Comparison of ENCODE assay signal across 14 cellular contexts in the genomic region with DNA sequence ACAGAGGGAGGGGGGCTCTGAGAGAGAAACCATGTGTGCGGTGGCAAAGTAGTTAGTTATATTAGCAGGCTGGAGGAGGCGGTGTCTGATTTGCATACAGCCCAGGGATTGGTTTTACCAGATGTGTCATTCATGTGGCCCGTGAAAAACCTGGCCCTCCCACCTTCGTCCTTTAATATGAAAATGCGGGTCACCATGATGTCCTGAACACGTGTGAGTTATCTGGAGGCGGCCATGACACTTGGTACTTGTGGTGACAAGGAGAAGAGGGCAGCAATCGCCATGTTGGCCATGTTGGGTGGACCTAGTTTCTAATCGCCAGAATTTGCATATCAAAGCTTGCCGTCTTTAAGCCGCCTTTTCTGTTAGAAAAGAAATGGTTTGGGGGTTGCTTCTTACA.
DNase-seq lines count a peak whose midpoint lies in the region; ATAC-seq and TF ChIP-seq lines count a peak whose summit lies in the region.
"Had no signal": no experiment of that assay in that cellular context is flagged by ENCODE, and none has a peak within 500 bp of the region (broad histone marks: within the 10 kb centered on the region; RNA-seq: fewer than 3 reads in every experiment).

No MANE protein-coding gene starts in this region.

- intact Hi-C loops in left colon (cut with DNase I, micrococcal nuclease) = no loop called here

- TF ChIP-seq CTCF in WTC11 (IDR thresholded peaks at IDR 0.05) (no peak), GM20000 (IDR thresholded peaks at IDR 0.05; ENCODE audit: extremely low read depth, missing control alignments) (no peak)

- 0 out of 2 replicates have a peak overlapping the region, but pooled peaks have one; percentile 58 for H3K27ac Mint-ChIP-seq in WTC11
- H3K27ac Mint-ChIP-seq in T-helper 2 cell treated with Interferon-gamma antibody and Interleukin-4, amounts not matched to agents 5 μg/mL and 100 μg/mL, for 36 hours = no peak overlapping the region
- H3K27ac Mint-ChIP-seq: CD4-positive, CD25-positive, alpha-beta regulatory T cell had no signal

- H3K4me1 Mint-ChIP-seq in WTC11 = peaks cover 36% of the 10 kb centered on the region
- no peaks in the 10 kb centered on the region for H3K4me1 Mint-ChIP-seq in T-helper 2 cell treated with Interferon-gamma antibody and Interleukin-4, amounts not matched to agents 5 μg/mL and 100 μg/mL, for 36 hours (ENCODE audit: low read depth)

- no peaks in the 10 kb centered on the region for H3K27me3 Mint-ChIP-seq in WTC11 (ENCODE audit: low read depth)
- no peaks in the 10 kb centered on the region for H3K27me3 Mint-ChIP-seq in T-helper 2 cell treated with Interferon-gamma antibody and Interleukin-4, amounts not matched to agents 5 μg/mL and 100 μg/mL, for 36 hours (ENCODE audit: low read depth)
- H3K27me3 Mint-ChIP-seq: CD4-positive, CD25-positive, alpha-beta regulatory T cell had no signal

- ATAC-seq in WTC11 (peak; percentile 95), left colon (no peak)
- ATAC-seq: HCT116 had no signal

- peaks cover 66% of the 10 kb centered on the region for H3K9me3 Mint-ChIP-seq in WTC11
- H3K9me3 Mint-ChIP-seq in T-helper 2 cell treated with Interferon-gamma antibody and Interleukin-4, amounts not matched to agents 5 μg/mL and 100 μg/mL, for 36 hours = peaks cover 12% of the 10 kb centered on the region

- H3K4me3 Mint-ChIP-seq in WTC11 = no peak overlapping the region
- no peak overlapping the region for H3K4me3 Mint-ChIP-seq in T-helper 2 cell treated with Interferon-gamma antibody and Interleukin-4, amounts not matched to agents 5 μg/mL and 100 μg/mL, for 36 hours
- H3K4me3 Mint-ChIP-seq: CD4-positive, CD25-positive, alpha-beta regulatory T cell had no signal

- H3K36me3 Mint-ChIP-seq in WTC11 = peaks cover 70% of the 10 kb centered on the region
- no peaks in the 10 kb centered on the region for H3K36me3 Mint-ChIP-seq in T-helper 2 cell treated with Interferon-gamma antibody and Interleukin-4, amounts not matched to agents 5 μg/mL and 100 μg/mL, for 36 hours (ENCODE audit: low read depth)

- POLR2A ChIA-PET in WTC11 (lab: Charles Lee) = no interaction called here

- DNase-seq in NCI-H748 (lab: John Stamatoyannopoulos, UW; ENCODE audit: unreplicated experiment) (peak; percentile 57), NCI-H748 treated with DMSO at 0.1 percent for 48 hours (lab: John Stamatoyannopoulos, UW) (no peak), WTC11 (ENCODE audit: low spot score) (peak; percentile 36), iPS DF 19.7 (ENCODE audit: low read depth, low spot score) (peak; percentile 52), left colon (no peak), UCSD-AML1 (lab: John Stamatoyannopoulos, UW; ENCODE audit: unreplicated experiment) (no peak), GM20000 (ENCODE audit: low spot score) (no peak)
- no peak for DNase-seq in T-helper 2 cell treated with Interferon-gamma antibody and Interleukin-4, amounts not matched to agents 5 μg/mL and 100 μg/mL, for 36 hours (ENCODE audit: low spot score)
- DNase-seq: AML-193; CD4-positive, CD25-positive, alpha-beta regulatory T cell; DMS 273 treated with DMSO at 0.1 percent for 48 hours; GOT3; IMR-90 had no signal

- CTCF ChIA-PET in WTC11 (lab: Charles Lee) = no interaction called here

TF ChIP-seq in WTC11, 78 proteins besides CTCF, POLR2A, EP300 and RAD21:
- TF ChIP-seq, protein P1, sequence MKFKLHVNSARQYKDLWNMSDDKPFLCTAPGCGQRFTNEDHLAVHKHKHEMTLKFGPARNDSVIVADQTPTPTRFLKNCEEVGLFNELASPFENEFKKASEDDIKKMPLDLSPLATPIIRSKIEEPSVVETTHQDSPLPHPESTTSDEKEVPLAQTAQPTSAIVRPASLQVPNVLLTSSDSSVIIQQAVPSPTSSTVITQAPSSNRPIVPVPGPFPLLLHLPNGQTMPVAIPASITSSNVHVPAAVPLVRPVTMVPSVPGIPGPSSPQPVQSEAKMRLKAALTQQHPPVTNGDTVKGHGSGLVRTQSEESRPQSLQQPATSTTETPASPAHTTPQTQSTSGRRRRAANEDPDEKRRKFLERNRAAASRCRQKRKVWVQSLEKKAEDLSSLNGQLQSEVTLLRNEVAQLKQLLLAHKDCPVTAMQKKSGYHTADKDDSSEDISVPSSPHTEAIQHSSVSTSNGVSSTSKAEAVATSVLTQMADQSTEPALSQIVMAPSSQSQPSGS (CRISPR knock-in tag; IDR thresholded peaks at IDR 0.05; ENCODE audit: borderline replicate concordance, low read depth) = no peak
- TF ChIP-seq, protein P2, sequence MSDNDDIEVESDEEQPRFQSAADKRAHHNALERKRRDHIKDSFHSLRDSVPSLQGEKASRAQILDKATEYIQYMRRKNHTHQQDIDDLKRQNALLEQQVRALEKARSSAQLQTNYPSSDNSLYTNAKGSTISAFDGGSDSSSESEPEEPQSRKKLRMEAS (CRISPR knock-in tag; IDR thresholded peaks at IDR 0.05) = peak; percentile 77
- TF ChIP-seq, protein P3, sequence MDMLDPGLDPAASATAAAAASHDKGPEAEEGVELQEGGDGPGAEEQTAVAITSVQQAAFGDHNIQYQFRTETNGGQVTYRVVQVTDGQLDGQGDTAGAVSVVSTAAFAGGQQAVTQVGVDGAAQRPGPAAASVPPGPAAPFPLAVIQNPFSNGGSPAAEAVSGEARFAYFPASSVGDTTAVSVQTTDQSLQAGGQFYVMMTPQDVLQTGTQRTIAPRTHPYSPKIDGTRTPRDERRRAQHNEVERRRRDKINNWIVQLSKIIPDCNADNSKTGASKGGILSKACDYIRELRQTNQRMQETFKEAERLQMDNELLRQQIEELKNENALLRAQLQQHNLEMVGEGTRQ (CRISPR knock-in tag; IDR thresholded peaks at IDR 0.05) = 0 out of 2 replicates have a peak, but pooled peaks have one; percentile 22
TF ChIP-seq in WTC11: peak in this region for 2.

Comparison
In these comparisons a context has a peak if more than half of its experiments do, and no peak if none do; other contexts are left out.
1. DNase-seq: peak in NCI-H748 (single experiment), WTC11 (single experiment) and iPS DF 19.7 (single experiment); none in NCI-H748 treated with DMSO at 0.1 percent for 48 hours (single experiment), left colon (0 of 2), UCSD-AML1 (single experiment), T-helper 2 cell treated with Interferon-gamma antibody and Interleukin-4, amounts not matched to agents 5 μg/mL and 100 μg/mL, for 36 hours (single experiment) and GM20000 (single experiment).